In the genomic region with DNA sequence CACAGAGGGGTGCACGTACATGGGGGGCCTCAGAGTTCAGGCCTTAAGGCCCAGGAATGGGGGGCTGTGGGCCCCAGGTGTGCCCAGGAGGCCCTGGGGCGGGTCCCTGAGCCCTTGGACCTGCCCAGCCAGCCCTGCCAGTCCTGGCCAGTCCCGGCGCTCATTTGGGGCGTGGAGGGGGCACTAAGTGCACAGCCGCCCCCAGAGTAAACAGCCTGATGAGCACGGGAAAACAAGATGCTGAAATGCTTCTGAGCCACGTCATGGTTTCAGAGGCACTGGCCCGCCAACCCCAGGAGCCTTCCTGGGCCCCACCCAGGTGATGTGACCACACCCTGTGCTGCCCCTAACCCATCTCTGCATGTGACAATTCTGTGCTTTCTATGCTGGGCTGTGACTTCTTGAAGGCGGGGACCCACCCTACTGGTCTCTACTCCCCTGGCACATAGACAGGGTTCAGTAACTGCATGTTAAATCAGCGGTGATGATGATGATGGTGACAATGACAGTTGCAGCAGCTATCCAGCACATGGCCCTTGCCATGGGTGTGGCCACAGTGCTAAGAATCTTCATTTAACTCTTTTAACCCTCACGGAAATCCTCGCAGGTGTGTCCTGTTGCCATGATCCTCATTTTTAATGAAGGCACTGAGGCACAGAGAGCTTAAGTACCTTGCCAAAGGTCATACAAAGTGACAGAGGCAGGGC, we compare ENCODE assay signal across 19 cellular contexts. TPM values are rescaled to one million over a fixed set of nuclear protein-coding genes. Genes with fewer than 3 reads are reported as not detected.
DNase-seq lines count a peak whose midpoint lies in the region; ATAC-seq and TF ChIP-seq lines count a peak whose summit lies in the region.
"Had no signal": no experiment of that assay in that cellular context is flagged by ENCODE, and none has a peak within 500 bp of the region (broad histone marks: within the 10 kb centered on the region; RNA-seq: fewer than 3 reads in every experiment).

No MANE protein-coding gene starts in this region.

- POLR2A ChIA-PET in RWPE1 (lab: Yijun Ruan, JAX; ENCODE audit: low non-redundant PET): no interaction called here
- POLR2A ChIA-PET in OCI-LY7 (lab: Charles Lee): interaction anchor here (0.5 to 1.2 kb wide), 3 partner anchors 147 to 241 kb away, joined by 3 read pairs; no protein-coding TSS in a partner anchor

- H3K27ac ChIP-seq in RWPE1: peak overlapping the region; percentile 82
- H3K27ac ChIP-seq in sigmoid colon: no peak overlapping the region
- H3K27ac ChIP-seq in OCI-LY7 (ENCODE audit: low read depth, low read length, poor library complexity, severe bottlenecking): no peak overlapping the region
- no peak overlapping the region for H3K27ac ChIP-seq in gastroesophageal sphincter
- H3K27ac ChIP-seq: C4-2B, SK-N-MC had no signal

- no peak overlapping the region for H3K4me2 ChIP-seq in OCI-LY7 (ENCODE audit: low read length)

- no peaks in the 10 kb centered on the region for H3K4me1 ChIP-seq in sigmoid colon
- no peaks in the 10 kb centered on the region for H3K4me1 ChIP-seq in OCI-LY7 (ENCODE audit: insufficient read depth, low read length, poor library complexity, severe bottlenecking)
- no peaks in the 10 kb centered on the region for H3K4me1 ChIP-seq in gastroesophageal sphincter

- H3K27me3 ChIP-seq in H7 (ENCODE audit: control insufficient read depth, insufficient read depth, low read length): no peaks in the 10 kb centered on the region
- no peaks in the 10 kb centered on the region for H3K27me3 ChIP-seq in sigmoid colon
- H3K27me3 ChIP-seq in gastroesophageal sphincter: no peaks in the 10 kb centered on the region

- H3K36me3 ChIP-seq in H7 (replicated peaks; ENCODE audit: control insufficient read depth, insufficient read depth, low read length) (no peaks in the 10 kb centered on the region), sigmoid colon (peaks cover 0 to 18% (median 0%) of the 10 kb centered on the region in 4 donors), OCI-LY7 (ENCODE audit: insufficient read depth, low read length) (no peaks in the 10 kb centered on the region), gastroesophageal sphincter (peaks cover 0 to 21% of the 10 kb centered on the region in 2 donors)

- H4K20me1 ChIP-seq in OCI-LY7 (ENCODE audit: insufficient read depth, low read length): no peaks in the 10 kb centered on the region

- ATAC-seq in esophagus mucosa: peak; percentile 85
- ATAC-seq in gastroesophageal sphincter: no peak
- ATAC-seq: Right ventricle myocardium inferior had no signal

- no TSS peak for BruUV-seq in OCI-LY7 (replicated peaks; lab: Mats Ljungman, UMichigan)

- DNase-seq in H7: peak; percentile 29
- peak; percentile 34 for DNase-seq in RWPE1 (ENCODE audit: low spot score)
- peak; percentile 48 for DNase-seq in sigmoid colon
- DNase-seq in OCI-M2 (lab: John Stamatoyannopoulos, UW; ENCODE audit: unreplicated experiment): no peak
- DNase-seq in OCI-LY7 (ENCODE audit: low spot score): no peak
- DNase-seq in cerebellar nuclear complex (lab: John Stamatoyannopoulos, UW): no peak
- DNase-seq: COR-L47, DMS153, NCI-H1105, NCI-H1694 treated with DMSO at 0.1 percent for 48 hours, NCI-H2107, NCI-H226, NCI-H524 treated with DMSO at 0.1 percent for 48 hours, OCI-M1 had no signal

- CTCF ChIA-PET in RWPE1 (lab: Yijun Ruan, JAX) (no interaction called here), OCI-LY7 (lab: Charles Lee; ENCODE audit: unreplicated experiment) (no interaction called here)

- no peak for TF ChIP-seq POLR2A in sigmoid colon (IDR thresholded peaks at IDR 0.05)
- no peak for TF ChIP-seq POLR2A in gastroesophageal sphincter (IDR thresholded peaks at IDR 0.05)

- no peak overlapping the region for H3K4me3 ChIP-seq in H7 (ENCODE audit: insufficient read depth, low read depth, low read length)
- no peak overlapping the region for H3K4me3 ChIP-seq in sigmoid colon
- H3K4me3 ChIP-seq in OCI-LY7 (ENCODE audit: low read depth, low read length, poor library complexity, severe bottlenecking): no peak overlapping the region
- H3K4me3 ChIP-seq in gastroesophageal sphincter: no peak overlapping the region
- H3K4me3 ChIP-seq: SK-N-MC had no signal

- no peaks in the 10 kb centered on the region for H3K79me2 ChIP-seq in OCI-LY7 (ENCODE audit: insufficient read depth, low read depth, low read length)

- 21 to 73% methylated on average over 13 of the region's 13 CpGs for WGBS in sigmoid colon, 2 donors
- WGBS in gastroesophageal sphincter (ENCODE audit: low coverage in 1 of 2), 2 donors: 100% methylated on average over 3 of the region's 13 CpGs; no CpG with 5 or more reads in 1 of the 2 donors

- H2AFZ ChIP-seq in OCI-LY7 (ENCODE audit: low read length): no peak overlapping the region

- H3K9me2 ChIP-seq in OCI-LY7 (ENCODE audit: insufficient read depth, low read length): no peaks in the 10 kb centered on the region

- intact Hi-C loops in sigmoid colon (cut with DNase I): no loop called here
- intact Hi-C loops in OCI-LY7 (cut with micrococcal nuclease; ENCODE audit: unreplicated experiment): no loop called here

- no peaks in the 10 kb centered on the region for H3K9me3 ChIP-seq in sigmoid colon
- no peaks in the 10 kb centered on the region for H3K9me3 ChIP-seq in OCI-LY7 (ENCODE audit: low read length)
- H3K9me3 ChIP-seq in gastroesophageal sphincter: no peaks in the 10 kb centered on the region

- TF ChIP-seq CTCF in RWPE1 (conservative IDR thresholded peaks at IDR 0.05; ENCODE audit: low read depth) (no peak), sigmoid colon (IDR thresholded peaks at IDR 0.05) (no peak), OCI-LY7 (conservative IDR thresholded peaks at IDR 0.05; ENCODE audit: low read length) (no peak), gastroesophageal sphincter (IDR thresholded peaks at IDR 0.05) (no peak)

- TF ChIP-seq EP300 in sigmoid colon (IDR thresholded peaks at IDR 0.05) (no peak), gastroesophageal sphincter (IDR thresholded peaks at IDR 0.05) (no peak)

RNA-seq across cellular contexts. Expression of gene ASPRV1, which starts 28.1 kb away (rescaled TPM):
- total RNA-seq in H7 (2014; rRNA removed; shearing (Covaris generic)): 0.70 and 0.90 TPM in 2 replicates
- 0.16 TPM for total RNA-seq in esophagus mucosa
- 1 to 10 TPM; 1.1 to 1.4 (median 1.2) TPM for total RNA-seq in sigmoid colon
- polyA plus RNA-seq in sigmoid colon: 1 to 10 TPM; 1.1 to 1.2 (median 1.2) TPM
- total RNA-seq in OCI-LY7 (2014; rRNA removed; shearing (Covaris generic)): 0.88 and 1.4 TPM in 2 replicates
- 0.77 and 1.3 TPM in 2 replicates for total RNA-seq in OCI-LY7 (2022)
- total RNA-seq in gastroesophageal sphincter: 1 to 10 TPM; 1.0 to 1.4 (median 1.3) TPM

Comparison
In these comparisons a context has a peak if more than half of its experiments do, and no peak if none do; other contexts are left out.
1. DNase-seq: peak in H7 (single experiment), RWPE1 (single experiment) and sigmoid colon (single experiment); none in OCI-M2 (single experiment), OCI-LY7 (single experiment) and cerebellar nuclear complex (0 of 2).